1 cellular context compared by ENCODE assay signal in the genomic region with DNA sequence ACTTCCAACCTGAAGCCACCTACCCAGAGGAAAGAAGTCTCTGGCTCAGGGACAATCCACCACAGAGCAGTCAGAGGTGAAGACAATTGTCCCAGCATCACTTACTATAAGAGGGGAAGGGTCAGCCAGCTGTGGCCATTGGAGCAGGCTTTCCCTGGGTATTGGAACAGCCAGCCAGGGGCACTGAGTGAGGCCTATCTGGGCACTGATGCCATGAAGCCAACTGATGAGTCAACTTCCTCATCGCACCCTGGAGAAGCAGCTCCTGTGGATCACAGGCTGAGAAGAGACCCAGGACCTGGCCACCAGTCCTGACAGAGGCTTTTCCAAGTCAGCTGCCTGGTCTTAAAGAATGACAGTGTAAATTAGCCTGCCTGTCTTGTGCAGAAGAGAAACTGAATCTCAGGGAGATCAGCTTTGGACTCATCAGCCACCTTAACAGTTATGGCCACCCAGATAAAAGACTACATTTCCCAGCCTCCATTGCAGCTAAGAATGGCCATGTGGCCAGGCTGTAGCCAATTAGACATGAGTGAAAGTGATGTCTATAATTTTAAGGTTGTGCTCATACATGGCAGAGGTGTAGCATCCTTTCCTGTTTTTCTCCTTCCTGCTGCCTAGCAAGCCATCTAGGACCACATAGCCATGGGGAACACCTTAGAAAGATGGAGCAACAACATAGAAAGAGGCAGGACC.
TF ChIP-seq lines count a peak whose summit lies in the region.

No MANE protein-coding gene starts in this region.

TF ChIP-seq in SK-N-SH treated with all-trans-retinoic acid at 6 μM for 48 hours, 23 proteins besides CTCF, POLR2A, EP300 and RAD21 (continued from another document):
- TF ChIP-seq, protein P1, sequence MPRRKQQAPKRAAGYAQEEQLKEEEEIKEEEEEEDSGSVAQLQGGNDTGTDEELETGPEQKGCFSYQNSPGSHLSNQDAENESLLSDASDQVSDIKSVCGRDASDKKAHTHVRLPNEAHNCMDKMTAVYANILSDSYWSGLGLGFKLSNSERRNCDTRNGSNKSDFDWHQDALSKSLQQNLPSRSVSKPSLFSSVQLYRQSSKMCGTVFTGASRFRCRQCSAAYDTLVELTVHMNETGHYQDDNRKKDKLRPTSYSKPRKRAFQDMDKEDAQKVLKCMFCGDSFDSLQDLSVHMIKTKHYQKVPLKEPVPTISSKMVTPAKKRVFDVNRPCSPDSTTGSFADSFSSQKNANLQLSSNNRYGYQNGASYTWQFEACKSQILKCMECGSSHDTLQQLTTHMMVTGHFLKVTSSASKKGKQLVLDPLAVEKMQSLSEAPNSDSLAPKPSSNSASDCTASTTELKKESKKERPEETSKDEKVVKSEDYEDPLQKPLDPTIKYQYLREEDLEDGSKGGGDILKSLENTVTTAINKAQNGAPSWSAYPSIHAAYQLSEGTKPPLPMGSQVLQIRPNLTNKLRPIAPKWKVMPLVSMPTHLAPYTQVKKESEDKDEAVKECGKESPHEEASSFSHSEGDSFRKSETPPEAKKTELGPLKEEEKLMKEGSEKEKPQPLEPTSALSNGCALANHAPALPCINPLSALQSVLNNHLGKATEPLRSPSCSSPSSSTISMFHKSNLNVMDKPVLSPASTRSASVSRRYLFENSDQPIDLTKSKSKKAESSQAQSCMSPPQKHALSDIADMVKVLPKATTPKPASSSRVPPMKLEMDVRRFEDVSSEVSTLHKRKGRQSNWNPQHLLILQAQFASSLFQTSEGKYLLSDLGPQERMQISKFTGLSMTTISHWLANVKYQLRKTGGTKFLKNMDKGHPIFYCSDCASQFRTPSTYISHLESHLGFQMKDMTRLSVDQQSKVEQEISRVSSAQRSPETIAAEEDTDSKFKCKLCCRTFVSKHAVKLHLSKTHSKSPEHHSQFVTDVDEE (CRISPR knock-in tag; IDR thresholded peaks at IDR 0.05): no peak
